ENCODE assay signal across 12 cellular contexts in the genomic region with DNA sequence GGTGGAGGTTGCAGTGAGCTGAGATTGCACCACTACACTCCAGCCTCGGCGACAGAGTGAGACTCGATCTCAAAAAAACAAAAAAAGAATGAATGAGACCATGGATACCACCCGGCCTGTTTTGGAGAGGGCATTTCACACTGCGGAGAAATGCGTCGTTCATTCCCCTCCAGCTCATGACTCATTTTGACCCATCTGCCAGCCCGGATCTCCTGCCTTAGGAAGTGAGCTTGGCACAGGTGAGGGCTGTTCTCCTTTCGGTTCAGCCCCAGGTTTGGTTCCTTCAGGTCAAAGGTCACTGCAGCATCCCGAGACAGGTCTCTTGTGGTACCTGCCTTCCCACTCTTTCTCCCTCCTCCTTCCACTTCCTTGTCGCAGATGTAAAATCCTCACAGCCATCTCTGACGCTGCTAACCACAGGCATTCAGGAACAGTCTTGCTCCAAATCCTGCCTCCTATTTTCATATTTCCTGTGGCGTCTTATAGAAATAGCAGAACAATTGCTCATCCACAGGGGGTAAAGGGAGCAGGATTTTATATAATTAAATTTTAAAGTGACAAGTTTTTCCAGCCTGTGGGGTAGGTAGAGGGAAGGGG.
DNase-seq lines count a peak whose midpoint lies in the region; ATAC-seq, FAIRE-seq and TF ChIP-seq lines count a peak whose summit lies in the region.
"Had no signal": no experiment of that assay in that cellular context is flagged by ENCODE, and none has a peak within 500 bp of the region (broad histone marks: within the 10 kb centered on the region; RNA-seq: fewer than 3 reads in every experiment).

No MANE protein-coding gene starts in this region.

- SMC1A ChIA-PET in GM12878 (lab: Charles Lee; ENCODE audit: uncharacterized antibody, unreplicated experiment), result interaction anchor here (1.4 to 3.1 kb wide), 3 partner anchors 14 to 18 kb away, joined by 4 to 42 read pairs (median 7); no protein-coding TSS in a partner anchor

- H3K4me1 ChIP-seq in right atrium auricular region (peaks cover 0 to 28% of the 10 kb centered on the region in 2 donors), GM12878 (ENCODE audit: control insufficient read depth, insufficient read depth, low read length) (peaks cover 43% of the 10 kb centered on the region), ovary (ENCODE audit: insufficient read depth) (no peaks in the 10 kb centered on the region), Caco-2 (no peaks in the 10 kb centered on the region)
- H3K4me1 ChIP-seq: BE2C had no signal

- no TSS peak for BruUV-seq in GM12878 (replicated peaks; lab: Mats Ljungman, UMichigan)
- BruUV-seq in Caco-2 (replicated peaks; lab: Mats Ljungman, UMichigan), result no TSS peak

- H3K4me1 Mint-ChIP-seq in activated T-helper 1 cell treated with anti-CD3 and anti-CD28 coated beads, Interleukin-12 subunit alpha, Interleukin-12 subunit beta, Interleukin-2, Interleukin-4 antibody, amounts not matched to agents 30 ng/mL and 10 ng/mL and 1 ng/mL, durations not matched to agents 14 hours and 24 hours and 36 hours (ENCODE audit: low read depth), result no peaks in the 10 kb centered on the region
- no peaks in the 10 kb centered on the region for H3K4me1 Mint-ChIP-seq in Caco-2 (ENCODE audit: low read depth, unreplicated experiment)

- H3K9me3 ChIP-seq in right atrium auricular region (no peaks in the 10 kb centered on the region), GM12878 (replicated peaks; ENCODE audit: control insufficient read depth, insufficient read depth, low read length) (peaks cover 3% of the 10 kb centered on the region; the same call in 2 of the 3 replicates), ovary (no peaks in the 10 kb centered on the region), Caco-2 (no peaks in the 10 kb centered on the region)
- H3K9me3 ChIP-seq: BE2C, thyroid gland had no signal

- DNase-seq in right atrium auricular region (ENCODE audit: low spot score) (no peak), Right ventricle myocardium inferior (ENCODE audit: missing footprints) (no peak), GM12878 (ENCODE audit: low read depth, low spot score) (no peak), iris pigment epithelial cell (ENCODE audit: low read depth) (peak; percentile 92), GM13976 (ENCODE audit: low spot score) (no peak), ovary (no peak), Caco-2 (no peak)
- no peak for DNase-seq in activated T-helper 1 cell treated with anti-CD3 and anti-CD28 coated beads, Interleukin-12 subunit alpha, Interleukin-12 subunit beta, Interleukin-2, Interleukin-4 antibody, amounts not matched to agents 30 ng/mL and 10 ng/mL and 1 ng/mL, durations not matched to agents 14 hours and 24 hours and 36 hours (ENCODE audit: low spot score)
- DNase-seq: BE2C, thyroid gland had no signal

- H4K20me1 ChIP-seq in GM12878 (ENCODE audit: control insufficient read depth, insufficient read depth), result no peaks in the 10 kb centered on the region

- H3K36me3 ChIP-seq in right atrium auricular region (no peaks in the 10 kb centered on the region), GM12878 (ENCODE audit: control insufficient read depth in 2 of 2, insufficient read depth in 2 of 2, low read length in 1 of 2) (no peaks in the 10 kb centered on the region), ovary (no peaks in the 10 kb centered on the region), Caco-2 (ENCODE audit: control insufficient read depth, insufficient read depth, low read length) (no peaks in the 10 kb centered on the region)
- H3K36me3 ChIP-seq: BE2C, thyroid gland had no signal

- H3K27me3 ChIP-seq in right atrium auricular region (no peaks in the 10 kb centered on the region), GM12878 (replicated peaks in 1 of 2; ENCODE audit: control insufficient read depth in 2 of 2, insufficient read depth in 2 of 2, low read length in 1 of 2) (no peaks in the 10 kb centered on the region), ovary (no peaks in the 10 kb centered on the region), Caco-2 (replicated peaks; ENCODE audit: control insufficient read depth, insufficient read depth, low read length) (no peaks in the 10 kb centered on the region)
- H3K27me3 ChIP-seq: BE2C, thyroid gland had no signal

- H3K27ac Mint-ChIP-seq in activated T-helper 1 cell treated with anti-CD3 and anti-CD28 coated beads, Interleukin-12 subunit alpha, Interleukin-12 subunit beta, Interleukin-2, Interleukin-4 antibody, amounts not matched to agents 30 ng/mL and 10 ng/mL and 1 ng/mL, durations not matched to agents 14 hours and 24 hours and 36 hours, result no peak overlapping the region
- H3K27ac Mint-ChIP-seq in Caco-2 (ENCODE audit: unreplicated experiment), result no peak overlapping the region

- peak overlapping the region; percentile 54 to 66 for H3K27ac ChIP-seq in right atrium auricular region
- H3K27ac ChIP-seq in GM12878 (ENCODE audit: control insufficient read depth, insufficient read depth), result no peak overlapping the region
- H3K27ac ChIP-seq in ovary, result no peak overlapping the region
- H3K27ac ChIP-seq: thyroid gland had no signal

- no peak for FAIRE-seq in GM12878 (lab: Jason Lieb, UNC)

- POLR2A ChIA-PET in GM12878 (lab: Charles Lee), result no interaction called here
- POLR2A ChIA-PET in Caco-2 (lab: Charles Lee), result no interaction called here

- H3K4me3 ChIP-seq in right atrium auricular region, result no peak overlapping the region
- H3K4me3 ChIP-seq in GM12878, result no peak overlapping the region
- no peak overlapping the region for H3K4me3 ChIP-seq in ovary
- no peak overlapping the region for H3K4me3 ChIP-seq in Caco-2 (ENCODE audit: low read depth, low read length)
- H3K4me3 ChIP-seq: thyroid gland had no signal

- in situ Hi-C loops in GM12878 (cut with MboI) (loop anchor here (10.0 kb wide), 1 partner anchor 466 kb away; no protein-coding TSS in a partner anchor), GM13976 (cut with MboI; ENCODE audit: low sequenced_read_pairs, unreplicated experiment) (no loop called here)

- TF ChIP-seq EP300 in GM12878 (IDR thresholded peaks at IDR 0.05; ENCODE audit: borderline replicate concordance in 1 of 2, control insufficient read depth in 1 of 2, low read depth in 2 of 2, low read length in 2 of 2), result no peak
- no peak for TF ChIP-seq EP300 in ovary (IDR thresholded peaks at IDR 0.05)

- H3K9me3 Mint-ChIP-seq in activated T-helper 1 cell treated with anti-CD3 and anti-CD28 coated beads, Interleukin-12 subunit alpha, Interleukin-12 subunit beta, Interleukin-2, Interleukin-4 antibody, amounts not matched to agents 30 ng/mL and 10 ng/mL and 1 ng/mL, durations not matched to agents 14 hours and 24 hours and 36 hours, result no peaks in the 10 kb centered on the region
- no peaks in the 10 kb centered on the region for H3K9me3 Mint-ChIP-seq in Caco-2 (ENCODE audit: unreplicated experiment)
- H3K9me3 Mint-ChIP-seq: brain, nephron had no signal

- H3K4me3 Mint-ChIP-seq in activated T-helper 1 cell treated with anti-CD3 and anti-CD28 coated beads, Interleukin-12 subunit alpha, Interleukin-12 subunit beta, Interleukin-2, Interleukin-4 antibody, amounts not matched to agents 30 ng/mL and 10 ng/mL and 1 ng/mL, durations not matched to agents 14 hours and 24 hours and 36 hours, result no peak overlapping the region
- H3K4me3 Mint-ChIP-seq in Caco-2 (ENCODE audit: unreplicated experiment), result no peak overlapping the region
- H3K4me3 Mint-ChIP-seq: brain, nephron had no signal

- no peaks in the 10 kb centered on the region for H3K36me3 Mint-ChIP-seq in activated T-helper 1 cell treated with anti-CD3 and anti-CD28 coated beads, Interleukin-12 subunit alpha, Interleukin-12 subunit beta, Interleukin-2, Interleukin-4 antibody, amounts not matched to agents 30 ng/mL and 10 ng/mL and 1 ng/mL, durations not matched to agents 14 hours and 24 hours and 36 hours (ENCODE audit: low read depth)
- no peaks in the 10 kb centered on the region for H3K36me3 Mint-ChIP-seq in Caco-2 (ENCODE audit: insufficient read depth, unreplicated experiment)
- H3K36me3 Mint-ChIP-seq: brain had no signal

- RAD21 ChIA-PET in GM12878 (lab: Charles Lee; ENCODE audit: unreplicated experiment), result interaction anchor here (1.4 to 12.4 kb wide), 3 partner anchors 12 to 20 kb away, joined by 4 to 136 read pairs (median 16); no protein-coding TSS in a partner anchor

- H3K27me3 Mint-ChIP-seq in activated T-helper 1 cell treated with anti-CD3 and anti-CD28 coated beads, Interleukin-12 subunit alpha, Interleukin-12 subunit beta, Interleukin-2, Interleukin-4 antibody, amounts not matched to agents 30 ng/mL and 10 ng/mL and 1 ng/mL, durations not matched to agents 14 hours and 24 hours and 36 hours (ENCODE audit: insufficient read depth), result no peaks in the 10 kb centered on the region
- H3K27me3 Mint-ChIP-seq in Caco-2 (ENCODE audit: insufficient read depth, unreplicated experiment), result peaks cover 14% of the 10 kb centered on the region

- TF ChIP-seq CTCF in right atrium auricular region (IDR thresholded peaks at IDR 0.05) (no peak), GM12878 (IDR thresholded peaks at IDR 0.05 in 2 of 3, conservative IDR thresholded peaks at IDR 0.05 in 1 of 3; ENCODE audit: control insufficient read depth in 2 of 3, extremely low read depth in 1 of 3, insufficient read depth in 1 of 3, low read depth in 3 of 3, low read length in 3 of 3) (no peak), GM13976 (IDR thresholded peaks at IDR 0.05; ENCODE audit: borderline replicate concordance, control extremely low read depth, extremely low read depth, insufficient read depth, missing control alignments) (no peak), ovary (IDR thresholded peaks at IDR 0.05) (no peak), Caco-2 (IDR thresholded peaks at IDR 0.05; ENCODE audit: insufficient read depth in 1 of 2, low read depth in 1 of 2, low read length in 1 of 2, severe bottlenecking in 1 of 2, unreplicated experiment in 1 of 2) (no peak)

- H3K4me2 ChIP-seq in GM12878 (ENCODE audit: control insufficient read depth, insufficient read depth), result no peak overlapping the region

- WGBS in GM12878 (ENCODE audit: insufficient coverage, insufficient replicate concordance, low lambda C conversion rate, missing lambda C conversion rate), result 84% methylated on average over 13 of the region's 13 CpGs
- WGBS in ovary, 3 donors, result 68 to 70% (median 68%) methylated on average over 13 of the region's 13 CpGs

- no peak overlapping the region for H2AFZ ChIP-seq in GM12878 (ENCODE audit: control insufficient read depth, low read depth, low read length)

- TF ChIP-seq POLR2A in GM12878 (IDR thresholded peaks at IDR 0.05; ENCODE audit: low read depth, low read length) (no peak), ovary (IDR thresholded peaks at IDR 0.05) (no peak)

- CTCF ChIA-PET in GM12878 (lab: Yijun Ruan, JAX), result interaction anchor here (0.9 to 17.6 kb wide), 2 partner anchors 9 to 18 kb away, joined by 5 to 215 read pairs; no protein-coding TSS in a partner anchor
- CTCF ChIA-PET in Caco-2 (lab: Charles Lee), result no interaction called here

- ATAC-seq in Right ventricle myocardium inferior (no peak), GM12878 (no peak)

- intact Hi-C loops in Right ventricle myocardium inferior (cut with DNase I) (no loop called here), GM12878 (cut with micrococcal nuclease; ENCODE audit: unreplicated experiment) (no loop called here), ovary (cut with DNase I) (no loop called here), Caco-2 (cut with micrococcal nuclease; ENCODE audit: unreplicated experiment) (no loop called here)
- intact Hi-C loops in activated T-helper 1 cell treated with anti-CD3 and anti-CD28 coated beads, Interleukin-12 subunit alpha, Interleukin-12 subunit beta, Interleukin-2, Interleukin-4 antibody, amounts not matched to agents 30 ng/mL and 10 ng/mL and 1 ng/mL, durations not matched to agents 14 hours and 24 hours and 36 hours (cut with micrococcal nuclease), result no loop called here

- H3K79me2 ChIP-seq in GM12878 (ENCODE audit: control insufficient read depth, insufficient read depth, low read length), result no peaks in the 10 kb centered on the region

- no peak for TF ChIP-seq RAD21 in GM12878 (IDR thresholded peaks at IDR 0.05; ENCODE audit: insufficient read depth, low read depth, low read length)

- H3K9ac ChIP-seq in GM12878 (ENCODE audit: control insufficient read depth, insufficient read depth, low read length), result no peak overlapping the region

Comparison
In these comparisons a context has a peak if more than half of its experiments do, and no peak if none do; other contexts are left out.
1. H3K27ac ChIP-seq: peak in right atrium auricular region (2 of 2); none in GM12878 (single experiment) and ovary (0 of 2).